ENCODE assay signal across 8 cellular contexts in the genomic region with DNA sequence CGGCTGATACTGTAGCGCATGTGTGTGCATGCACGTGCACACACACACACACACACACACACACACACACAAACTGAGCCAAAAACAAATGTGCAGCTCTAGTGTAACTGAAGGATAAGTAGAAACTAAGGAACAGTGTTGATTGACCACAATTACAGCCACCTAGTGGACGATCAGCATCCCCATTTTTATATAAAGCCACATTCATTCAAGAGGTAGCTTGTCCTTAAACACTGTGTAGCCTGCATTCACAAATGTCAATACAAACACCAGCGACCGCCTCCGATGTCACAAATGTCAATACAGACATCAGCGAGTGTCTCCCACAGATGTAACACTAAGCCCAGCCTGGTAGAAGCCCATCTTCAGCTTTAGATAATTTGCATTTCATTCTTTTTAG.
DNase-seq lines count a peak whose midpoint lies in the region; ATAC-seq and TF ChIP-seq lines count a peak whose summit lies in the region.

No MANE protein-coding gene starts in this region.

- no peaks in the 10 kb centered on the region for H3K36me3 ChIP-seq in A673 (ENCODE audit: insufficient read depth, low read length, poor library complexity, severe bottlenecking)
- no peaks in the 10 kb centered on the region for H3K36me3 ChIP-seq in SK-N-SH (replicated peaks in 1 of 2; ENCODE audit: control insufficient read depth in 1 of 2, insufficient read depth in 2 of 2, low read length in 1 of 2)

- CTCF ChIA-PET in A673 (lab: Charles Lee) = interaction anchor here (0.7 kb wide), 2 partner anchors 13 to 27 kb away, joined by 5 to 6 read pairs; no protein-coding TSS in a partner anchor
- CTCF ChIA-PET in SK-N-SH (lab: Yijun Ruan, JAX) = interaction anchor here (0.5 to 2.7 kb wide), 22 partner anchors 9 to 439 kb away, joined by 3 to 11 read pairs (median 3); no protein-coding TSS in a partner anchor

- no peak for TF ChIP-seq EP300 in SK-N-SH (IDR thresholded peaks at IDR 0.05; ENCODE audit: borderline replicate concordance in 1 of 2, low read depth in 1 of 2, low read length in 1 of 2)

- no peak overlapping the region for H2AFZ ChIP-seq in SK-N-SH (ENCODE audit: low read depth)

- H3K27me3 ChIP-seq in A673 (replicated peaks; ENCODE audit: insufficient read depth, low read depth, low read length, poor library complexity) = no peaks in the 10 kb centered on the region
- H3K27me3 ChIP-seq in SK-N-SH (ENCODE audit: insufficient read depth) = no peaks in the 10 kb centered on the region

- POLR2A ChIA-PET in A673 (lab: Charles Lee; ENCODE audit: low non-redundant PET) = no interaction called here
- POLR2A ChIA-PET in SK-N-SH (lab: Yijun Ruan, JAX) = no interaction called here

- peaks cover 4% of the 10 kb centered on the region for H3F3A ChIP-seq in SK-N-SH (replicated peaks; ENCODE audit: insufficient read depth)

- no peaks in the 10 kb centered on the region for H3K9me2 ChIP-seq in SK-N-SH

- BruUV-seq in A673 (replicated peaks; lab: Mats Ljungman, UMichigan) = no TSS peak

- TF ChIP-seq CTCF in A673 (conservative IDR thresholded peaks at IDR 0.05; ENCODE audit: low read depth, low read length) (peak; percentile 56), SK-N-SH (IDR thresholded peaks at IDR 0.05) (peak; percentile 60), glutamatergic neuron (IDR thresholded peaks at IDR 0.05; ENCODE audit: partially characterized antibody, unreplicated experiment) (peak; percentile 19)

- WGBS in SK-N-SH (ENCODE audit: low lambda C conversion rate) = 76% methylated on average over 8 of the region's 8 CpGs

- H3K4me3 Mint-ChIP-seq in glutamatergic neuron (ENCODE audit: unreplicated experiment) = no peak overlapping the region

- no peaks in the 10 kb centered on the region for H3K4me1 Mint-ChIP-seq in glutamatergic neuron (ENCODE audit: low read depth, unreplicated experiment)

- DNase-seq in A673 (ENCODE audit: low spot score) = peak; percentile 40
- peak; percentile 22 for DNase-seq in HCEC 1CT
- DNase-seq in SK-N-SH = no peak
- DNase-seq in glutamatergic neuron = no peak
- DNase-seq in NCI-H2196 (lab: John Stamatoyannopoulos, UW; ENCODE audit: unreplicated experiment) = no peak
- no peak for DNase-seq in activated naive CD4-positive, alpha-beta T cell (lab: John Stamatoyannopoulos, UW)
- DNase-seq in sciatic nerve (ENCODE audit: low spot score) = no peak

- no peaks in the 10 kb centered on the region for H3K36me3 Mint-ChIP-seq in glutamatergic neuron (ENCODE audit: unreplicated experiment)

- no peaks in the 10 kb centered on the region for H3K79me2 ChIP-seq in SK-N-SH (ENCODE audit: insufficient read depth)

- peak; percentile 44 for TF ChIP-seq RAD21 in SK-N-SH (IDR thresholded peaks at IDR 0.05; ENCODE audit: low read length)

- intact Hi-C loops in A673 (cut with micrococcal nuclease; ENCODE audit: unreplicated experiment) (loop anchor here (5.0 kb wide), 1 partner anchor 384 kb away; no protein-coding TSS in a partner anchor), sciatic nerve (cut with DNase I) (no loop called here)

- H3K27ac Mint-ChIP-seq in glutamatergic neuron (ENCODE audit: unreplicated experiment) = no peak overlapping the region

- H3K9me3 ChIP-seq in A673 (ENCODE audit: low read depth, low read length, poor library complexity, severe bottlenecking) = no peaks in the 10 kb centered on the region
- H3K9me3 ChIP-seq in SK-N-SH = no peaks in the 10 kb centered on the region

- no peaks in the 10 kb centered on the region for H3K9me3 Mint-ChIP-seq in glutamatergic neuron (ENCODE audit: unreplicated experiment)

- H3K27me3 Mint-ChIP-seq in glutamatergic neuron (ENCODE audit: unreplicated experiment) = peaks cover 3% of the 10 kb centered on the region

- H3K4me2 ChIP-seq in SK-N-SH = no peak overlapping the region

- H3K9ac ChIP-seq in SK-N-SH = no peak overlapping the region

- H3K4me3 ChIP-seq in A673 (ENCODE audit: low read depth, low read length, poor library complexity, severe bottlenecking) = no peak overlapping the region
- H3K4me3 ChIP-seq in SK-N-SH (ENCODE audit: low read depth in 2 of 2, low read length in 1 of 2) = no peak overlapping the region

- no peaks in the 10 kb centered on the region for H4K20me1 ChIP-seq in SK-N-SH (ENCODE audit: insufficient read depth)

- H3K27ac ChIP-seq in A673 (ENCODE audit: low read depth, low read length, poor library complexity, severe bottlenecking) (no peak overlapping the region), SK-N-SH (ENCODE audit: low read depth in 2 of 2, low read length in 1 of 2) (no peak overlapping the region)

- ATAC-seq in GM18519 (IDR thresholded peaks at IDR 0.05; ENCODE audit: low FRiP score, unreplicated experiment) = no peak
- no peak for ATAC-seq in sciatic nerve

- H3K4me1 ChIP-seq in A673 (ENCODE audit: insufficient read depth, low read length, poor library complexity, severe bottlenecking) = no peaks in the 10 kb centered on the region
- H3K4me1 ChIP-seq in SK-N-SH (ENCODE audit: control insufficient read depth in 1 of 2, insufficient read depth in 2 of 2, low read depth in 1 of 2, low read length in 1 of 2) = no peaks in the 10 kb centered on the region

TF ChIP-seq in SK-N-SH, 30 proteins besides CTCF, POLR2A, EP300 and RAD21:
- TF ChIP-seq FOXJ3 (CRISPR knock-in tag; IDR thresholded peaks at IDR 0.05) (no peak), TCF12 (IDR thresholded peaks at IDR 0.05) (no peak), SMC3 (IDR thresholded peaks at IDR 0.05; ENCODE audit: low read depth, low read length) (peak; percentile 51)
- TF ChIP-seq, protein P1, sequence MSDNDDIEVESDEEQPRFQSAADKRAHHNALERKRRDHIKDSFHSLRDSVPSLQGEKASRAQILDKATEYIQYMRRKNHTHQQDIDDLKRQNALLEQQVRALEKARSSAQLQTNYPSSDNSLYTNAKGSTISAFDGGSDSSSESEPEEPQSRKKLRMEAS (IDR thresholded peaks at IDR 0.05; ENCODE audit: low read depth) = no peak

Comparison
In these comparisons a context has a peak if more than half of its experiments do, and no peak if none do; other contexts are left out.
1. DNase-seq: peak in A673 (single experiment) and HCEC 1CT (single experiment); none in SK-N-SH (single experiment), glutamatergic neuron (single experiment), NCI-H2196 (single experiment), activated naive CD4-positive, alpha-beta T cell (0 of 4) and sciatic nerve (single experiment).
2. Peak in every context shown above with its lines, with median percentiles within 50 percentile points of each other: CTCF ChIP-seq.